ENCODE assay signal across 30 cellular contexts in the genomic region with DNA sequence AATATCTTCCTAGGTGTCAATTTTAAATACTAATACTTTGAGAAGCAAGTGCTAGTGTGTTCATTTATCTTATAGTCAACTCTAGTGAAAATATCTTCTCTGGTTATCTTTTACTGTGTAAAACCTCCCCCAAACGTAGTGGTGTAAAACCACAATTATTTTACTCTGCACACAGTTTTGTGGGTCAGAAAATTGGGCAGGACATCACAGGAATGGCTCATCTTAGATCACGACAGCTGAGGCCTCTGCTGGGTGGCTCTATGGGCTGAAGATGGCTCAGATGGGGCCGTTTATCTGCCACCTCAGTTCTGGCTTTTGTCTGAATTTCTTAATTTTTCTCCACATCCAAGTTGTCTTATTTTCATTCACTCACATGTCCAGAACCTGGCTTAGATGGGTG.
"Had no signal": no experiment of that assay in that cellular context is flagged by ENCODE, and none has a peak within 500 bp of the region (broad histone marks: within the 10 kb centered on the region; RNA-seq: fewer than 3 reads in every experiment).

No MANE protein-coding gene starts in this region.

- H3K36me3 ChIP-seq: ascending aorta had no signal

- ATAC-seq: activated naive CD4-positive, alpha-beta T cell treated with anti-CD3 and anti-CD28 coated beads, Interleukin-2, amount 50 U/mL, for 72 hours; activated naive CD8-positive, alpha-beta T cell treated with anti-CD3 and anti-CD28 coated beads, Interleukin-2, amount 50 U/mL, for 24 hours; activated T-cell treated with anti-CD3 and anti-CD28 coated beads, Interleukin-2, amount 50 U/mL, for 4 hours; body of pancreas; T-cell had no signal

- H3K4me1 ChIP-seq: ascending aorta, body of pancreas had no signal

- H3K27me3 ChIP-seq: ascending aorta, body of pancreas had no signal

- DNase-seq: activated B cell treated with CpG ODN at 0.5 μM for 24 hours; activated CD4-positive, alpha-beta memory T cell treated with anti-CD3 and anti-CD28 coated beads for 36 hours; activated CD4-positive, alpha-beta T cell treated with anti-CD3 and anti-CD28 coated beads for 1 hour; activated CD4-positive, alpha-beta T cell treated with anti-CD3 and anti-CD28 coated beads, Interleukin-2, amount 10 ng/mL, durations not matched to agents 7 days and 5 days; activated CD8-positive, alpha-beta memory T cell treated with anti-CD3 and anti-CD28 coated beads for 24 hours; activated effector memory CD4-positive, alpha-beta T cell treated with anti-CD3 and anti-CD28 coated beads, Interleukin-2, amount 50 U/mL, for 16 hours; activated naive CD4-positive, alpha-beta T cell treated with Interleukin-2 at 50 U/mL for 16 hours; activated naive CD8-positive, alpha-beta T cell treated with anti-CD3 and anti-CD28 coated beads, Interleukin-2, amount 50 U/mL, for 24 hours; activated T-cell treated with anti-CD3 and anti-CD28 coated beads, Interleukin-2, amount 50 U/mL, for 4 hours; amniotic stem cell; body of pancreas; Karpas-422; MV-4-11; NCI-H1092 treated with DMSO at 0.1 percent for 48 hours; NCI-H1417 treated with DMSO at 0.1 percent for 48 hours; NCI-H1694; NCI-H2029; NCI-H2107; NCI-H2171 treated with DMSO at 0.1 percent for 48 hours; NCI-H345; NCI-H510A; NCI-H69; NK-92 treated with Interleukin-12 subunit alpha and Interleukin-12 subunit beta, amount 100 ng/mL, for 24 hours; SHP77 treated with DMSO at 0.1 percent for 48 hours; T-cell; T-helper 2 cell; T1000 had no signal

- H3K27ac ChIP-seq: ascending aorta, body of pancreas, SK-N-MC had no signal

- H3K4me3 ChIP-seq: ascending aorta, body of pancreas, SK-N-MC had no signal

- H3K9me3 ChIP-seq: ascending aorta, body of pancreas had no signal
